ENCODE assay signal across 35 cellular contexts in the genomic region with DNA sequence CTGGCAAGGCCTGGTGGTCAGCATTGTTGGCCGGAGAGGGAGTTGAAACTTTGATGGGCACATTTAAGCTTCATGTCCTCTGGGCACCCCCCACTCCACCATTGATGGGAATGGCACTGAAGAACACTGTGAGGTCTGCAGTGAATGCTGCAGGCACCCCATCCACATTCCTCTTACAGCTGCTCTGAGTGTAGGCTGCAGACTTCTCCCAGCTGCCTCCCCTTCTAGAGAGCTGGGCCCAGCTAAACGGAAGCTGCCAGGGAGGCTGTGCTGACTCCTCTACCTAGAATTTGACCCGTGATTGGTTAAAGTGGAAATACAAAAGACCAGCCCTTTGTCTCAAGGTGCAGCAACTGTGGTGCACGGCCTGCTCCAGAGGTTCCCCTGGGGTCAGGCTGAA. TPM values are rescaled to one million over a fixed set of nuclear protein-coding genes. Genes with fewer than 3 reads are reported as not detected.
"Had no signal": no experiment of that assay in that cellular context is flagged by ENCODE, and none has a peak within 500 bp of the region (broad histone marks: within the 10 kb centered on the region; RNA-seq: fewer than 3 reads in every experiment).

No MANE protein-coding gene starts in this region.

- DNase-seq: activated B cell treated with CpG ODN at 0.5 μM for 24 hours; activated CD4-positive, alpha-beta memory T cell treated with anti-CD3 and anti-CD28 coated beads, Interleukin-2, amount 10 ng/mL, durations not matched to agents 7 days and 5 days; activated CD4-positive, alpha-beta T cell treated with anti-CD3 and anti-CD28 coated beads for 48 hours; activated CD4-positive, CD25-positive, alpha-beta regulatory T cell treated with anti-CD3 and anti-CD28 coated beads, Interleukin-2, amount 50 U/mL, for 72 hours; activated CD8-positive, alpha-beta memory T cell treated with anti-CD3 and anti-CD28 coated beads for 24 hours; activated CD8-positive, alpha-beta memory T cell treated with anti-CD3 and anti-CD28 coated beads, Interleukin-2, amount 10 ng/mL, durations not matched to agents 7 days and 5 days; activated CD8-positive, alpha-beta memory T cell treated with anti-CD3 and anti-CD28 coated beads, Interleukin-2, amount 50 U/mL, for 48 hours; activated effector memory CD4-positive, alpha-beta T cell treated with anti-CD3 and anti-CD28 coated beads, Interleukin-2, amount 50 U/mL, for 16 hours; activated naive CD4-positive, alpha-beta T cell; activated T-cell treated with anti-CD3 and anti-CD28 coated beads, Interleukin-2, amount 50 U/mL, for 48 hours; adrenal gland; body of pancreas; central memory CD4-positive, alpha-beta T cell; Kasumi-1; KG1; MG63; NCI-H1048; NCI-H1105 treated with DMSO at 0.1 percent for 48 hours; NCI-H1436; NCI-H1694; NCI-H1930; NCI-H2081 treated with DMSO at 0.1 percent for 48 hours; NCI-H345; NCI-H524 treated with DMSO at 0.1 percent for 48 hours; PC-3; Peyer's patch; RPMI8226; SIG-M5; SW 1271; T-helper 1 cell; T-helper 2 cell; T-helper 9 cell had no signal

- H3K27me3 ChIP-seq: adrenal gland, body of pancreas, MG63, Peyer's patch had no signal

- H3K27ac ChIP-seq: adrenal gland, body of pancreas, Peyer's patch, VCaP had no signal

- H3K36me3 ChIP-seq: adrenal gland, MG63, Peyer's patch had no signal

- H3K9me3 ChIP-seq: adrenal gland, body of pancreas, MG63, Peyer's patch had no signal

- FAIRE-seq: astrocyte had no signal

- H3K4me1 ChIP-seq: Peyer's patch had no signal

- H3K4me3 ChIP-seq: adrenal gland, body of pancreas, MG63, Peyer's patch had no signal

RNA-seq across cellular contexts. Expression of a gene that starts 10.6 kb away (rescaled TPM):
- total RNA-seq: activated CD4-positive, alpha-beta memory T cell treated with anti-CD3 and anti-CD28 coated beads, Interleukin-2, amount 10 ng/mL, durations not matched to agents 7 days and 5 days; activated T-helper 17 cell treated with anti-CD3 and anti-CD28 coated beads, Interleukin-2, amount 50 U/mL, for 72 hours had no signal
